In genomic region chr12:64840129-64840528, GRCh38 we compare ENCODE assay signal across 19 cellular contexts.
"Had no signal": no experiment of that assay in that cellular context is flagged by ENCODE, and none has a peak within 500 bp of the region (broad histone marks: within the 10 kb centered on the region; RNA-seq: fewer than 3 reads in every experiment).

No MANE protein-coding gene starts in this region.

- ATAC-seq: gastroesophageal sphincter; left lobe of liver; lower lobe of right lung; natural killer cell treated with Interleukin-12 subunit alpha and Interleukin-12 subunit beta and Interleukin-15 and Interleukin-18, amount 100 ng/mL, for 72 hours; right cardiac atrium had no signal

- H3K9me3 ChIP-seq: gastroesophageal sphincter, lower lobe of right lung, tibial nerve had no signal

- H3K36me3 ChIP-seq: tibial nerve had no signal

- H3K4me3 ChIP-seq: coronary artery, dorsolateral prefrontal cortex, gastroesophageal sphincter, lower lobe of right lung, tibial nerve had no signal

- DNase-seq: activated CD4-positive, alpha-beta T cell treated with anti-CD3 and anti-CD28 coated beads for 4 hours; activated CD4-positive, alpha-beta T cell treated with anti-CD3 and anti-CD28 coated beads, Interleukin-2, amount 50 U/mL, for 4 hours; activated effector memory CD4-positive, alpha-beta T cell treated with Interleukin-2 at 50 U/mL for 16 hours; activated naive CD4-positive, alpha-beta T cell treated with Interleukin-2 at 50 U/mL for 16 hours; anterior cingulate cortex; dorsolateral prefrontal cortex; effector memory CD4-positive, alpha-beta T cell; erythroblast; lower lobe of right lung; mesenchymal stem cell; right cardiac atrium; stimulated activated CD4-positive, alpha-beta T cell treated with anti-CD3 and anti-CD28 coated beads, Interleukin-2, amount 100 ng/mL, for 48 hours; stimulated activated naive CD4-positive, alpha-beta T cell treated with Interleukin-2 at 50 U/mL for 16 hours; T-helper 1 cell had no signal

- H3K4me1 ChIP-seq: gastroesophageal sphincter, lower lobe of right lung, tibial nerve had no signal
